Comparison of ENCODE assay signal across 1 cellular context in genomic region chr17:79741751-79742588, GRCh38.
A peak's percentile ranks its signal among the peaks of the same experiment; 100 is the strongest.
TF ChIP-seq lines count a peak whose summit lies in the region.

No MANE protein-coding gene starts in this region.

TF ChIP-seq in WTC11, 78 proteins besides CTCF, POLR2A, EP300 and RAD21 (continued from another document):
- TF ChIP-seq E2F4 (CRISPR knock-in tag; IDR thresholded peaks at IDR 0.05; ENCODE audit: borderline replicate concordance, low read depth): no peak
- TF ChIP-seq FOXP1 (CRISPR knock-in tag; IDR thresholded peaks at IDR 0.05; ENCODE audit: borderline replicate concordance): 0 out of 2 replicates have a peak, but pooled peaks have one; percentile 28
- TF ChIP-seq ZNF317 (CRISPR knock-in tag; IDR thresholded peaks at IDR 0.05; ENCODE audit: borderline replicate concordance, low read depth): no peak
- TF ChIP-seq NR3C1 (CRISPR knock-in tag; conservative IDR thresholded peaks at IDR 0.05; ENCODE audit: low read depth): 0 out of 2 replicates have a peak, but pooled peaks have one; percentile 41
- TF ChIP-seq TP53 (CRISPR knock-in tag; IDR thresholded peaks at IDR 0.05): 0 out of 2 replicates have a peak, but pooled peaks have one; percentile 57
- TF ChIP-seq NR1H2 (CRISPR knock-in tag; IDR thresholded peaks at IDR 0.05): no peak
- no peak for TF ChIP-seq ZSCAN18 (CRISPR knock-in tag; IDR thresholded peaks at IDR 0.05)
- TF ChIP-seq GABPB1 (CRISPR knock-in tag; IDR thresholded peaks at IDR 0.05): no peak
TF ChIP-seq in WTC11: peak in this region for 11.
